20 cellular contexts compared by ENCODE assay signal in the genomic region with DNA sequence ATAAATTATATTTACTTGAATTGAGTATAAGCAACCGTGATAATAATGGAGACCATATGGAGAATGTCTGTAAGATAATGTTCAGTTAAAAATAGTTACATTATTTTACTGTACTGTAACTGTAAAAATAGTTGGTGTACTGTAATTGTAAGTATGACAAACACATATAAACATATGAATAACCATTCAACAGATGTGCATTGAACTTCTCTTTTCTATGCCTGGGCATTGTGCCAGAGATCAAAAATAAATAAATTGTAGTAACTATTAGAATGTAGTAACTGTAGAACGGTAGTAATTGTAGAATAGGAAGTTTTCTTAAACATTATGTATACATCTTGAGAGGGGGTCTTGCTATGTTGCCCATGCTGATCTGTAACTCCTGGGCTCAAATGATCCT.
"Had no signal": no experiment of that assay in that cellular context is flagged by ENCODE, and none has a peak within 500 bp of the region (broad histone marks: within the 10 kb centered on the region; RNA-seq: fewer than 3 reads in every experiment).

No MANE protein-coding gene starts in this region.

- DNase-seq: activated CD4-positive, alpha-beta T cell treated with anti-CD3 and anti-CD28 coated beads for 1 hour; activated CD4-positive, alpha-beta T cell treated with anti-CD3 and anti-CD28 coated beads, Interleukin-2, amount 50 U/mL, for 1 hour; activated naive CD4-positive, alpha-beta T cell treated with Interleukin-2 at 50 U/mL for 16 hours; activated naive CD8-positive, alpha-beta T cell treated with anti-CD3 and anti-CD28 coated beads for 36 hours; activated T-cell treated with anti-CD3 and anti-CD28 coated beads, Interleukin-2, amount 50 U/mL, for 4 hours; central memory CD4-positive, alpha-beta T cell; dermis blood vessel endothelial cell; effector CD8-positive, alpha-beta T cell; heart left ventricle; left colon; mesendoderm; naive B cell; retina; sigmoid colon; stimulated activated CD4-positive, alpha-beta T cell treated with anti-CD3 and anti-CD28 coated beads, Interleukin-15, amount 100 ng/mL, for 24 hours; stomach had no signal

- H3K4me1 ChIP-seq: sigmoid colon had no signal

- H3K4me2 ChIP-seq: smooth muscle cell had no signal

- H3K9me3 ChIP-seq: heart left ventricle, sigmoid colon, stomach, suprapubic skin, tibial nerve had no signal

- H3K4me3 ChIP-seq: heart left ventricle, sigmoid colon, smooth muscle cell, stomach, suprapubic skin, tibial nerve had no signal

- ATAC-seq: activated T-cell treated with anti-CD3 and anti-CD28 coated beads, Interleukin-2, amount 50 U/mL, for 4 hours; heart left ventricle; left colon; stimulated activated memory B cell treated with anti-CD40 and anti-IgM and Interleukin-4, amounts not matched to agents 10 μg/mL and 1 μg/mL and 100 μg/mL, for 72 hours had no signal

- H3K27ac ChIP-seq: heart left ventricle, sigmoid colon, suprapubic skin, tibial nerve had no signal

- H3K27me3 ChIP-seq: heart left ventricle, sigmoid colon, stomach, suprapubic skin, tibial nerve had no signal
